8 cellular contexts compared by ENCODE assay signal in the genomic region with DNA sequence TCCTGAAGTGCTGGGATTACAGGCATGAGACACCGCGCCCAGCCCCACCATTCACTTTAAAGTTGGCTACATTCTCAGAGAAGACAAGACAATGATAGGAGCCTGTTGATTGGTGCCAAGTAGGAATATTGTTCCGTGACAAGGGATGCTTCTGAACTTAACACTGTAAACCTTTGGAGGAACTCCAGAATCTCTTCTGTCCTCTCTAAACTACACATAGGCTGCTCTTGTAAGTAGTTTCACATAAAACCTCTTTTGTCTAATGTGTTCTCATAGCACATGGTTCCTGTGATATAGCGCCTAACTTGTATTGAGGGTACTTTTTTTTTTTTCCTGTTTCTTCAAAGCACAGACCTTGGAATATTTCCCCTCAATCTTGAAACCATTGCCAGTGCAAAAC. TPM values are rescaled to one million over a fixed set of nuclear protein-coding genes. Genes with fewer than 3 reads are reported as not detected.
"Had no signal": no experiment of that assay in that cellular context is flagged by ENCODE, and none has a peak within 500 bp of the region (broad histone marks: within the 10 kb centered on the region; RNA-seq: fewer than 3 reads in every experiment).

No MANE protein-coding gene starts in this region.

- H3K27ac Mint-ChIP-seq: GM23338, H9, IgD-negative memory B cell had no signal

- H3K27me3 Mint-ChIP-seq: IgD-negative memory B cell had no signal

- H3K4me3 Mint-ChIP-seq: GM23338, H9, IgD-negative memory B cell had no signal

- H3K27ac ChIP-seq: HL-60 had no signal

- H3K4me3 ChIP-seq: GM23338 had no signal

- DNase-seq: H9, HCEC 1CT had no signal

- H3K36me3 Mint-ChIP-seq: IgD-negative memory B cell had no signal

- H3K9me3 Mint-ChIP-seq: GM23338, H9, IgD-negative memory B cell had no signal

RNA-seq across cellular contexts. Expression of a gene that starts 14.2 kb away (rescaled TPM):
- total RNA-seq: GM23338, H1, H9, HepG2, HT1080 had no signal
- polyA plus RNA-seq: GM23338, H1, HepG2, IgD-negative memory B cell had no signal
